Comparison of ENCODE assay signal across 6 cellular contexts in genomic region chr11:503179-503981, GRCh38.
DNase-seq lines count a peak whose midpoint lies in the region; ATAC-seq lines count a peak whose summit lies in the region.

No MANE protein-coding gene starts in this region.

- no peak for ATAC-seq in GM18909 (IDR thresholded peaks at IDR 0.05; ENCODE audit: poor library complexity, unreplicated experiment)

- DNase-seq in GM19238 (ENCODE audit: insufficient read length, low spot score) (peak; percentile 48), NCI-H2081 treated with DMSO at 0.1 percent for 48 hours (lab: John Stamatoyannopoulos, UW) (no peak), NCI-H146 treated with DMSO at 0.1 percent for 48 hours (lab: John Stamatoyannopoulos, UW; ENCODE audit: unreplicated experiment) (no peak)

- H3K36me3 ChIP-seq in mucosa of stomach (ENCODE audit: control insufficient read depth, insufficient read depth, low read length), result peaks cover 16% of the 10 kb centered on the region

- no peak overlapping the region for H3K4me3 ChIP-seq in mucosa of stomach (ENCODE audit: low read length)

- no peaks in the 10 kb centered on the region for H3K27me3 ChIP-seq in mucosa of stomach (ENCODE audit: control insufficient read depth, insufficient read depth, low read length)

- H3K4me1 ChIP-seq in mucosa of stomach (ENCODE audit: control insufficient read depth, insufficient read depth, low read length), result peaks cover 46% of the 10 kb centered on the region

- H3K9ac ChIP-seq in mucosa of stomach (ENCODE audit: low read length), result peak overlapping the region; percentile 95

- no peaks in the 10 kb centered on the region for H3K9me3 ChIP-seq in mucosa of stomach (ENCODE audit: control insufficient read depth, low read length)

- peak overlapping the region; percentile 95 for H3K27ac ChIP-seq in angular gyrus (ENCODE audit: low read depth, low read length)
